In genomic region chr16:2954228-2954627, GRCh38 we compare ENCODE assay signal across 27 cellular contexts. TPM values are rescaled to one million over a fixed set of nuclear protein-coding genes. Genes with fewer than 3 reads are reported as not detected.
DNase-seq lines count a peak whose midpoint lies in the region; ATAC-seq and TF ChIP-seq lines count a peak whose summit lies in the region.
"Had no signal": no experiment of that assay in that cellular context is flagged by ENCODE, and none has a peak within 500 bp of the region (broad histone marks: within the 10 kb centered on the region; RNA-seq: fewer than 3 reads in every experiment).

No MANE protein-coding gene starts in this region.

- no TSS peak for BruUV-seq in OCI-LY7 (replicated peaks; lab: Mats Ljungman, UMichigan)

- peaks cover 47% of the 10 kb centered on the region for H3K4me1 ChIP-seq in OCI-LY7 (ENCODE audit: insufficient read depth, low read length, poor library complexity, severe bottlenecking)
- no peaks in the 10 kb centered on the region for H3K4me1 ChIP-seq in osteoblast (ENCODE audit: insufficient read depth, low read length)
- H3K4me1 ChIP-seq: BE2C, heart left ventricle had no signal

- TF ChIP-seq CTCF in OCI-LY7 (conservative IDR thresholded peaks at IDR 0.05; ENCODE audit: low read length) (no peak), osteoblast (IDR thresholded peaks at IDR 0.05; ENCODE audit: extremely low read depth, low read depth, low read length) (no peak)

- DNase-seq in NCI-H1417 (lab: John Stamatoyannopoulos, UW) (peak; percentile 38 to 65 (median 58)), NCI-H1417 treated with DMSO at 0.1 percent for 48 hours (lab: John Stamatoyannopoulos, UW) (no peak), NCI-H1694 (lab: John Stamatoyannopoulos, UW) (peak; percentile 18), OCI-LY7 (ENCODE audit: low spot score) (peak; percentile 69), osteoblast (ENCODE audit: insufficient read length, low spot score, missing footprints) (peak; percentile 21), GM03348 (ENCODE audit: low spot score) (no peak)
- DNase-seq in effector memory CD8-positive, alpha-beta T cell, result no peak
- DNase-seq: activated CD4-positive, alpha-beta T cell treated with anti-CD3 and anti-CD28 coated beads, Interleukin-2, amount 10 ng/mL, durations not matched to agents 24 days and 14 days; aorta; Caco-2; caudate nucleus; left colon; NCI-H774; stimulated activated CD4-positive, alpha-beta T cell treated with anti-CD3 and anti-CD28 coated beads, Interleukin-15, amount 100 ng/mL, for 24 hours; stimulated activated CD8-positive, alpha-beta memory T cell treated with anti-CD3 and anti-CD28 coated beads, Interleukin-4, amount 100 ng/mL, for 48 hours; trophoblast cell had no signal

- H3K4me1 Mint-ChIP-seq in effector memory CD8-positive, alpha-beta T cell (ENCODE audit: low read depth in 2 of 2), result no peaks in the 10 kb centered on the region

- ATAC-seq in effector memory CD8-positive, alpha-beta T cell (replicated peaks), result no peak
- no peak for ATAC-seq in HG03175 (IDR thresholded peaks at IDR 0.05; ENCODE audit: unreplicated experiment)
- ATAC-seq: activated naive CD4-positive, alpha-beta T cell treated with anti-CD3 and anti-CD28 coated beads, Interleukin-2, amount 50 U/mL, for 72 hours; heart left ventricle; naive thymus-derived CD8-positive, alpha-beta T cell; sciatic nerve had no signal

- H3K36me3 Mint-ChIP-seq in effector memory CD8-positive, alpha-beta T cell (ENCODE audit: insufficient read depth), result peaks cover 2% of the 10 kb centered on the region

- peaks cover 23 to 29% of the 10 kb centered on the region in 2 donors for H3K27me3 Mint-ChIP-seq in effector memory CD8-positive, alpha-beta T cell

- H3K9me3 ChIP-seq in OCI-LY7 (ENCODE audit: low read length), result no peaks in the 10 kb centered on the region
- no peaks in the 10 kb centered on the region for H3K9me3 ChIP-seq in osteoblast (ENCODE audit: low read depth, low read length)
- H3K9me3 ChIP-seq: BE2C, Caco-2, heart left ventricle had no signal

- H3K9me2 ChIP-seq in OCI-LY7 (ENCODE audit: insufficient read depth, low read length), result no peaks in the 10 kb centered on the region

- peak overlapping the region; percentile 48 for H3K4me2 ChIP-seq in OCI-LY7 (ENCODE audit: low read length)
- no peak overlapping the region for H3K4me2 ChIP-seq in osteoblast (ENCODE audit: insufficient read depth, low read length)
- H3K4me2 ChIP-seq: KMS-11 had no signal

- H3K9me3 Mint-ChIP-seq in effector memory CD8-positive, alpha-beta T cell, result no peaks in the 10 kb centered on the region
- H3K9me3 Mint-ChIP-seq: activated CD4-positive, alpha-beta T cell treated with anti-CD3 and anti-CD28 coated beads, Interleukin-2, amount 10 ng/mL, durations not matched to agents 24 days and 14 days; activated naive CD4-positive, alpha-beta T cell treated with anti-CD3 and anti-CD28 coated beads, Interleukin-2, amount 50 U/mL, for 72 hours; activated T-helper 1 cell treated with anti-CD3 and anti-CD28 coated beads, Interleukin-12 subunit alpha, Interleukin-12 subunit beta, Interleukin-2, Interleukin-4 antibody, amounts not matched to agents 30 ng/mL and 10 ng/mL and 1 ng/mL, durations not matched to agents 14 hours and 24 hours and 36 hours; naive thymus-derived CD8-positive, alpha-beta T cell; T-helper 1 cell treated with Interleukin-12 subunit alpha and Interleukin-12 subunit beta and Interleukin-4 antibody, amounts not matched to agents 30 μg/mL and 1 μg/mL, for 36 hours had no signal

- peak overlapping the region; percentile 22 for H3K4me3 ChIP-seq in OCI-LY7 (ENCODE audit: low read depth, low read length, poor library complexity, severe bottlenecking)
- H3K4me3 ChIP-seq in osteoblast (ENCODE audit: insufficient read depth, low read length), result no peak overlapping the region
- H3K4me3 ChIP-seq: heart left ventricle had no signal

- H2AFZ ChIP-seq in OCI-LY7 (ENCODE audit: low read length) (peak overlapping the region; percentile 72; the same call in 1 of the 2 replicates), osteoblast (ENCODE audit: low read length) (no peak overlapping the region)

- no peaks in the 10 kb centered on the region for H3K36me3 ChIP-seq in OCI-LY7 (ENCODE audit: insufficient read depth, low read length)
- H3K36me3 ChIP-seq in osteoblast (ENCODE audit: insufficient read depth, low read length), result no peaks in the 10 kb centered on the region
- H3K36me3 ChIP-seq: BE2C had no signal

- POLR2A ChIA-PET in OCI-LY7 (lab: Charles Lee), result no interaction called here

- no peaks in the 10 kb centered on the region for H4K20me1 ChIP-seq in OCI-LY7 (ENCODE audit: insufficient read depth, low read length)
- H4K20me1 ChIP-seq in osteoblast (ENCODE audit: insufficient read depth, low read length), result no peaks in the 10 kb centered on the region

- peaks cover 14% of the 10 kb centered on the region for H3K27me3 ChIP-seq in osteoblast (ENCODE audit: insufficient read depth, low read length)
- H3K27me3 ChIP-seq: BE2C had no signal

- CTCF ChIA-PET in OCI-LY7 (lab: Charles Lee; ENCODE audit: unreplicated experiment), result no interaction called here

- intact Hi-C loops in OCI-LY7 (cut with micrococcal nuclease; ENCODE audit: unreplicated experiment), result loop anchor here (1.0 kb wide), 1 partner anchor 11 kb away; no protein-coding TSS in a partner anchor

- no peaks in the 10 kb centered on the region for H3K79me2 ChIP-seq in OCI-LY7 (ENCODE audit: insufficient read depth, low read depth, low read length)
- H3K79me2 ChIP-seq in osteoblast (ENCODE audit: insufficient read depth, low read length), result no peaks in the 10 kb centered on the region

- peak overlapping the region; percentile 65 for H3K27ac ChIP-seq in OCI-LY7 (ENCODE audit: low read depth, low read length, poor library complexity, severe bottlenecking)
- no peak overlapping the region for H3K27ac ChIP-seq in osteoblast (ENCODE audit: low read depth, low read length)
- H3K27ac ChIP-seq: heart left ventricle, KMS-11 had no signal

- no peak overlapping the region for H3K27ac Mint-ChIP-seq in effector memory CD8-positive, alpha-beta T cell
- H3K27ac Mint-ChIP-seq: activated CD4-positive, alpha-beta T cell treated with anti-CD3 and anti-CD28 coated beads, Interleukin-2, amount 10 ng/mL, durations not matched to agents 24 days and 14 days; activated naive CD4-positive, alpha-beta T cell treated with anti-CD3 and anti-CD28 coated beads, Interleukin-2, amount 50 U/mL, for 72 hours; activated T-helper 1 cell treated with anti-CD3 and anti-CD28 coated beads, Interleukin-12 subunit alpha, Interleukin-12 subunit beta, Interleukin-2, Interleukin-4 antibody, amounts not matched to agents 30 ng/mL and 10 ng/mL and 1 ng/mL, durations not matched to agents 14 hours and 24 hours and 36 hours; naive thymus-derived CD8-positive, alpha-beta T cell; T-helper 1 cell treated with Interleukin-12 subunit alpha and Interleukin-12 subunit beta and Interleukin-4 antibody, amounts not matched to agents 30 μg/mL and 1 μg/mL, for 36 hours had no signal

- H3K4me3 Mint-ChIP-seq in effector memory CD8-positive, alpha-beta T cell, result no peak overlapping the region
- H3K4me3 Mint-ChIP-seq: activated CD4-positive, alpha-beta T cell treated with anti-CD3 and anti-CD28 coated beads, Interleukin-2, amount 10 ng/mL, durations not matched to agents 24 days and 14 days; activated T-helper 1 cell treated with anti-CD3 and anti-CD28 coated beads, Interleukin-12 subunit alpha, Interleukin-12 subunit beta, Interleukin-2, Interleukin-4 antibody, amounts not matched to agents 30 ng/mL and 10 ng/mL and 1 ng/mL, durations not matched to agents 14 hours and 24 hours and 36 hours; naive thymus-derived CD8-positive, alpha-beta T cell; T-helper 1 cell treated with Interleukin-12 subunit alpha and Interleukin-12 subunit beta and Interleukin-4 antibody, amounts not matched to agents 30 μg/mL and 1 μg/mL, for 36 hours had no signal

RNA-seq across cellular contexts. Expression of gene KREMEN2, which starts 9.8 kb away (rescaled TPM):
- 0.09 and 0.28 TPM in 2 replicates for total RNA-seq in OCI-LY7 (2014; rRNA removed; shearing (Covaris generic))
- total RNA-seq in OCI-LY7 (2022) (0.31 TPM in 1 of 2 replicates, not detected in the other), osteoblast (not detected in 2 replicates)
- total RNA-seq: activated naive CD4-positive, alpha-beta T cell treated with anti-CD3 and anti-CD28 coated beads, Interleukin-2, amount 50 U/mL, for 72 hours; aorta; dermis microvascular lymphatic vessel endothelial cell; naive thymus-derived CD8-positive, alpha-beta T cell; sciatic nerve had no signal

RNA-seq across cellular contexts. Expression of gene PAQR4, which starts 14.9 kb away (rescaled TPM):
- total RNA-seq in OCI-LY7 (2014; rRNA removed; shearing (Covaris generic)), result 38.1 and 49.1 TPM in 2 replicates
- total RNA-seq in OCI-LY7 (2022) (59.7 and 67.4 TPM in 2 replicates), osteoblast (1.5 and 1.8 TPM in 2 replicates)

RNA-seq across cellular contexts. Expression of gene PKMYT1, which starts 26.0 kb away (rescaled TPM):
- 80.2 and 104 TPM in 2 replicates for total RNA-seq in OCI-LY7 (2014; rRNA removed; shearing (Covaris generic))
- total RNA-seq in OCI-LY7 (2022) (195 and 197 TPM in 2 replicates), osteoblast (1.4 and 2.1 TPM in 2 replicates)
- total RNA-seq: naive thymus-derived CD8-positive, alpha-beta T cell had no signal

RNA-seq across cellular contexts. Expression of gene FLYWCH1, which starts 42.5 kb away (rescaled TPM):
- 25.3 and 26.1 TPM in 2 replicates for total RNA-seq in OCI-LY7 (2014; rRNA removed; shearing (Covaris generic))
- total RNA-seq in OCI-LY7 (2022), result 61.9 and 63.9 TPM in 2 replicates
- 48.3 and 56.5 TPM in 2 replicates for total RNA-seq in osteoblast

RNA-seq across cellular contexts. Expression of gene CLDN9, which starts 58.5 kb away (rescaled TPM):
- 0.44 TPM in 1 of 2 replicates, not detected in the other for total RNA-seq in OCI-LY7 (2014; rRNA removed; shearing (Covaris generic))
- total RNA-seq in OCI-LY7 (2022) (0.42 and 0.59 TPM in 2 replicates), osteoblast (not detected in 2 replicates)
- total RNA-seq: activated CD4-positive, alpha-beta T cell treated with anti-CD3 and anti-CD28 coated beads, Interleukin-2, amount 10 ng/mL, durations not matched to agents 24 days and 14 days; activated T-helper 1 cell treated with anti-CD3 and anti-CD28 coated beads, Interleukin-12 subunit alpha, Interleukin-12 subunit beta, Interleukin-2, Interleukin-4 antibody, amounts not matched to agents 30 ng/mL and 10 ng/mL and 1 ng/mL, durations not matched to agents 14 hours and 24 hours and 36 hours; dermis microvascular lymphatic vessel endothelial cell; HT1080; naive thymus-derived CD8-positive, alpha-beta T cell had no signal

Comparison
In these comparisons a context has a peak if more than half of its experiments do, and no peak if none do; other contexts are left out.
1. DNase-seq: peak in NCI-H1417 (3 of 3), NCI-H1694 (single experiment), OCI-LY7 (single experiment) and osteoblast (single experiment); none in NCI-H1417 treated with DMSO at 0.1 percent for 48 hours (single experiment), effector memory CD8-positive, alpha-beta T cell (0 of 3) and GM03348 (single experiment).
2. RNA of gene PAQR4, which starts 14.9 kb away (total RNA-seq): 38.1 to 67.4 TPM in OCI-LY7; 1.5 to 1.8 TPM in osteoblast; every median in the first group is over 10 times any median in the second.
3. RNA of gene PKMYT1, which starts 26.0 kb away (total RNA-seq): 80.2 to 197 TPM in OCI-LY7; 1.4 to 2.1 TPM in osteoblast; every median in the first group is over 10 times any median in the second.